ENCODE assay signal across 19 cellular contexts in the genomic region with DNA sequence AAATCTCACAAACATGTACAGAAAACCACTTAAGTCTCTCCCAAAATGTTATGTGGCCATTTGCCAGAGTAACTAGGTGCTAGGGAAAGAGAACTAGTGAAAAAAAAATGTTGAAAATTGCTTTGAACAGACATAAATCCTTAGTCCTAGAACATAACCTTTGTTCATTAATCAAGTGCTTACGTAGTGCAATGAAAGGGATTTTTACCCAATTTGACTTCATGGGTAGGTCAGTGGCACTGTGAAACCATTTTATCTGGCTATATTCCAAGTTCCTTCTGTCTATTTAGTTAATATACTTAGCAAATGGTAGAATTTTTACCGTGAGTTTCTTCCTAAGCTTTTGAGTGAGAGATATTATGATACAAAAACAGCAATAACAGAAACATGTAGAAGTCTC.
A peak's percentile ranks its signal among the peaks of the same experiment; 100 is the strongest.
DNase-seq lines count a peak whose midpoint lies in the region; ATAC-seq, FAIRE-seq and TF ChIP-seq lines count a peak whose summit lies in the region.
"Had no signal": no experiment of that assay in that cellular context is flagged by ENCODE, and none has a peak within 500 bp of the region (broad histone marks: within the 10 kb centered on the region; RNA-seq: fewer than 3 reads in every experiment).

No MANE protein-coding gene starts in this region.

- no peak overlapping the region for H3K4me2 ChIP-seq in fibroblast of lung (ENCODE audit: extremely low read depth, insufficient read depth, low read length)

- H3K36me3 ChIP-seq in fibroblast of lung (ENCODE audit: control insufficient read depth, insufficient read depth, low read length): no peaks in the 10 kb centered on the region
- H3K36me3 ChIP-seq: HAP-1 had no signal

- ATAC-seq in HG02798 (IDR thresholded peaks at IDR 0.05; ENCODE audit: poor library complexity, unreplicated experiment) (no peak), left cardiac atrium (no peak)

- intact Hi-C loops in left cardiac atrium (cut with DNase I): no loop called here

- no peak overlapping the region for H3K27ac ChIP-seq in fibroblast of lung (ENCODE audit: insufficient read depth, low read length)
- H3K27ac ChIP-seq: HL-60 had no signal

- no peaks in the 10 kb centered on the region for H3K4me1 ChIP-seq in fibroblast of lung (ENCODE audit: control insufficient read depth, extremely low read depth, insufficient read depth, low read length)
- H3K4me1 ChIP-seq: HAP-1 had no signal

- no peak overlapping the region for H3K9ac ChIP-seq in fibroblast of lung (ENCODE audit: insufficient read depth, low read length)

- no peak overlapping the region for H2AFZ ChIP-seq in fibroblast of lung (ENCODE audit: low read length)

- no peaks in the 10 kb centered on the region for H3K79me2 ChIP-seq in fibroblast of lung (ENCODE audit: control insufficient read depth, insufficient read depth, low read length)

- no peaks in the 10 kb centered on the region for H4K20me1 ChIP-seq in fibroblast of lung (ENCODE audit: control insufficient read depth, extremely low read depth, insufficient read depth, low read length)

- FAIRE-seq in D721Med (lab: Jason Lieb, UNC): peak; percentile 16
- FAIRE-seq: A204.1, GM12892, GM19239, H1 had no signal

- no peak for DNase-seq in D721Med (ENCODE audit: insufficient read length, low spot score)
- DNase-seq in M059J (ENCODE audit: low read depth): peak; percentile 5
- peak; percentile 4 to 22 for DNase-seq in fibroblast of lung (ENCODE audit: low read depth in 2 of 2)
- DNase-seq in retinal pigment epithelial cell (ENCODE audit: low read depth): peak; percentile 29
- no peak for DNase-seq in left cardiac atrium
- no peak for DNase-seq in SW 1271 (lab: John Stamatoyannopoulos, UW)
- DNase-seq: C1 segment of cervical spinal cord; CD4-positive, alpha-beta T cell; DMS153; DMS79 treated with DMSO at 0.1 percent for 48 hours; EL; GDM1 had no signal

- no peaks in the 10 kb centered on the region for H3K27me3 ChIP-seq in fibroblast of lung (ENCODE audit: control insufficient read depth, insufficient read depth, low read length)

- H3K4me3 ChIP-seq in fibroblast of lung (replicated peaks in 1 of 4; ENCODE audit: control extremely low read depth in 1 of 4, insufficient read depth in 1 of 4, low read depth in 3 of 4, low read length in 4 of 4): no peak overlapping the region
- H3K4me3 ChIP-seq in retinal pigment epithelial cell (ENCODE audit: low read length): no peak overlapping the region
- H3K4me3 ChIP-seq: HAP-1 had no signal

- TF ChIP-seq CTCF in D721Med (IDR thresholded peaks at IDR 0.05; ENCODE audit: insufficient read depth, missing control alignments) (no peak), fibroblast of lung (conservative IDR thresholded peaks at IDR 0.05 in 1 of 2, IDR thresholded peaks at IDR 0.05 in 1 of 2; ENCODE audit: low read depth in 1 of 2, low read length in 2 of 2) (no peak), retinal pigment epithelial cell (conservative IDR thresholded peaks at IDR 0.05; ENCODE audit: low read depth, low read length) (no peak)

- no peaks in the 10 kb centered on the region for H3K9me3 ChIP-seq in fibroblast of lung (ENCODE audit: control insufficient read depth, insufficient read depth, low read depth, low read length)
- H3K9me3 ChIP-seq: HAP-1 had no signal

Comparison
In these comparisons a context has a peak if more than half of its experiments do, and no peak if none do; other contexts are left out.
1. DNase-seq: peak in M059J (single experiment), fibroblast of lung (2 of 2) and retinal pigment epithelial cell (single experiment); none in D721Med (single experiment), left cardiac atrium (single experiment) and SW 1271 (0 of 2).